Comparison of ENCODE assay signal across 23 cellular contexts in genomic region chr11:133892584-133893380, GRCh38. TPM values are rescaled to one million over a fixed set of nuclear protein-coding genes. Genes with fewer than 3 reads are reported as not detected.
"Had no signal": no experiment of that assay in that cellular context is flagged by ENCODE, and none has a peak within 500 bp of the region (broad histone marks: within the 10 kb centered on the region; RNA-seq: fewer than 3 reads in every experiment).

No MANE protein-coding gene starts in this region.

- H3K4me3 Mint-ChIP-seq: activated naive CD4-positive, alpha-beta T cell treated with anti-CD3 and anti-CD28 coated beads, Interleukin-2, amount 10 ng/mL, durations not matched to agents 7 days and 5 days; activated naive CD8-positive, alpha-beta T cell treated with anti-CD3 and anti-CD28 coated beads, Interleukin-2, amount 50 U/mL, for 24 hours; activated T-cell treated with anti-CD3 and anti-CD28 coated beads, Interleukin-2, amount 50 U/mL, for 4 hours; stimulated activated effector memory CD8-positive, alpha-beta T cell treated with anti-CD3 and anti-CD28 coated beads, Interleukin-12 subunit alpha, Interleukin-12 subunit beta, amount 100 ng/mL, for 72 hours had no signal

- H3K27ac ChIP-seq: brain microvascular endothelial cell, left lung, pancreas, stomach, thoracic aorta, VCaP had no signal

- ATAC-seq: activated naive CD8-positive, alpha-beta T cell treated with anti-CD3 and anti-CD28 coated beads, Interleukin-2, amount 50 U/mL, for 24 hours; activated T-cell treated with anti-CD3 and anti-CD28 coated beads, Interleukin-2, amount 50 U/mL, for 4 hours; left lung; pancreas; sciatic nerve; stimulated activated effector memory CD8-positive, alpha-beta T cell treated with anti-CD3 and anti-CD28 coated beads, Interleukin-12 subunit alpha, Interleukin-12 subunit beta, amount 100 ng/mL, for 72 hours had no signal

- DNase-seq: activated CD4-positive, CD25-positive, alpha-beta regulatory T cell treated with anti-CD3 and anti-CD28 coated beads, Interleukin-2, amount 50 U/mL, for 72 hours; activated effector memory CD4-positive, alpha-beta T cell treated with Interleukin-2 at 50 U/mL for 16 hours; activated naive CD4-positive, alpha-beta T cell treated with anti-CD3 and anti-CD28 coated beads, Interleukin-2, amount 10 ng/mL, durations not matched to agents 7 days and 5 days; activated naive CD8-positive, alpha-beta T cell treated with anti-CD3 and anti-CD28 coated beads, Interleukin-2, amount 50 U/mL, for 24 hours; activated T-cell treated with anti-CD3 and anti-CD28 coated beads, Interleukin-2, amount 50 U/mL, for 4 hours; anterior cingulate cortex; brain microvascular endothelial cell; central memory CD4-positive, alpha-beta T cell; foreskin melanocyte; hypothalamus; left lung; mammary epithelial cell; stimulated activated CD4-positive, alpha-beta T cell treated with anti-CD3 and anti-CD28 coated beads, Interleukin-4, amount 100 ng/mL, for 24 hours; stomach; T-helper 2 cell had no signal

- H3K4me1 Mint-ChIP-seq: activated naive CD4-positive, alpha-beta T cell treated with anti-CD3 and anti-CD28 coated beads, Interleukin-2, amount 10 ng/mL, durations not matched to agents 7 days and 5 days; activated naive CD8-positive, alpha-beta T cell treated with anti-CD3 and anti-CD28 coated beads, Interleukin-2, amount 50 U/mL, for 24 hours had no signal

- H3K9me3 ChIP-seq: left lung, pancreas, stomach, thoracic aorta had no signal

- H3K36me3 Mint-ChIP-seq: stimulated activated effector memory CD8-positive, alpha-beta T cell treated with anti-CD3 and anti-CD28 coated beads, Interleukin-12 subunit alpha, Interleukin-12 subunit beta, amount 100 ng/mL, for 72 hours had no signal

- H3K4me3 ChIP-seq: left lung, pancreas, stomach, thoracic aorta had no signal

- H3K9me3 Mint-ChIP-seq: activated naive CD4-positive, alpha-beta T cell treated with anti-CD3 and anti-CD28 coated beads, Interleukin-2, amount 10 ng/mL, durations not matched to agents 7 days and 5 days; activated naive CD8-positive, alpha-beta T cell treated with anti-CD3 and anti-CD28 coated beads, Interleukin-2, amount 50 U/mL, for 24 hours; activated T-cell treated with anti-CD3 and anti-CD28 coated beads, Interleukin-2, amount 50 U/mL, for 4 hours; stimulated activated effector memory CD8-positive, alpha-beta T cell treated with anti-CD3 and anti-CD28 coated beads, Interleukin-12 subunit alpha, Interleukin-12 subunit beta, amount 100 ng/mL, for 72 hours had no signal

- H3K36me3 ChIP-seq: brain microvascular endothelial cell, left lung, pancreas had no signal

- H3K27ac Mint-ChIP-seq: activated naive CD4-positive, alpha-beta T cell treated with anti-CD3 and anti-CD28 coated beads, Interleukin-2, amount 10 ng/mL, durations not matched to agents 7 days and 5 days; activated naive CD8-positive, alpha-beta T cell treated with anti-CD3 and anti-CD28 coated beads, Interleukin-2, amount 50 U/mL, for 24 hours; stimulated activated effector memory CD8-positive, alpha-beta T cell treated with anti-CD3 and anti-CD28 coated beads, Interleukin-12 subunit alpha, Interleukin-12 subunit beta, amount 100 ng/mL, for 72 hours had no signal

- H3K27me3 ChIP-seq: brain microvascular endothelial cell, pancreas had no signal

- H3K4me1 ChIP-seq: left lung, pancreas had no signal

RNA-seq across cellular contexts. Expression of gene SPATA19, which starts 47.5 kb away (rescaled TPM):
- total RNA-seq: activated T-cell treated with anti-CD3 and anti-CD28 coated beads, Interleukin-2, amount 50 U/mL, for 4 hours; epithelial cell of proximal tubule; left lung; mammary epithelial cell; pancreas; sciatic nerve; stomach; thoracic aorta; urinary bladder had no signal
- polyA plus RNA-seq: mammary epithelial cell, neural cell, pancreas, urinary bladder had no signal
